ENCODE assay signal across 15 cellular contexts in genomic region chr6:150936021-150936555, GRCh38.
DNase-seq lines count a peak whose midpoint lies in the region; TF ChIP-seq lines count a peak whose summit lies in the region.
"Had no signal": no experiment of that assay in that cellular context is flagged by ENCODE, and none has a peak within 500 bp of the region (broad histone marks: within the 10 kb centered on the region; RNA-seq: fewer than 3 reads in every experiment).

No MANE protein-coding gene starts in this region.

- no peak for TF ChIP-seq CTCF in esophagus muscularis mucosa (IDR thresholded peaks at IDR 0.05)
- no peak for TF ChIP-seq CTCF in osteoblast (IDR thresholded peaks at IDR 0.05; ENCODE audit: extremely low read depth, low read depth, low read length)
- no peak for TF ChIP-seq CTCF in endodermal cell (conservative IDR thresholded peaks at IDR 0.05)

- no peaks in the 10 kb centered on the region for H4K20me1 ChIP-seq in osteoblast (ENCODE audit: insufficient read depth, low read length)
- H4K20me1 ChIP-seq: BLaER1 had no signal

- H3K9me3 Mint-ChIP-seq in endodermal cell, result no peaks in the 10 kb centered on the region

- no peaks in the 10 kb centered on the region for H3K27me3 Mint-ChIP-seq in endodermal cell (ENCODE audit: insufficient read depth)
- H3K27me3 Mint-ChIP-seq: CD8-positive, alpha-beta memory T cell had no signal

- H3K9me3 ChIP-seq in esophagus muscularis mucosa, result no peaks in the 10 kb centered on the region
- no peaks in the 10 kb centered on the region for H3K9me3 ChIP-seq in osteoblast (ENCODE audit: low read depth, low read length)
- no peaks in the 10 kb centered on the region for H3K9me3 ChIP-seq in endodermal cell (ENCODE audit: control insufficient read depth, low read length)
- H3K9me3 ChIP-seq: BLaER1, Caco-2 had no signal

- DNase-seq in DMS 273 (lab: John Stamatoyannopoulos, UW; ENCODE audit: unreplicated experiment) (peak; percentile 6), DMS 273 treated with DMSO at 0.1 percent for 48 hours (lab: John Stamatoyannopoulos, UW) (no peak), esophagus muscularis mucosa (ENCODE audit: extremely low spot score) (peak; percentile 45), osteoblast (ENCODE audit: insufficient read length, low spot score, missing footprints) (no peak), ACHN (no peak), endodermal cell (no peak)
- DNase-seq in stimulated activated CD4-positive, alpha-beta T cell treated with anti-CD3 and anti-CD28 coated beads, Interleukin-15, amount 100 ng/mL, for 24 hours, result no peak
- DNase-seq: AML-193; Caco-2; CD8-positive, alpha-beta memory T cell; DMS79; GM23248 had no signal

- H3K4me1 Mint-ChIP-seq in endodermal cell, result no peaks in the 10 kb centered on the region
- H3K4me1 Mint-ChIP-seq: CD8-positive, alpha-beta memory T cell had no signal

- H3K4me3 ChIP-seq in esophagus muscularis mucosa (no peak overlapping the region), osteoblast (ENCODE audit: insufficient read depth, low read length) (no peak overlapping the region), endodermal cell (ENCODE audit: low read length) (no peak overlapping the region)
- H3K4me3 ChIP-seq: BLaER1, GM12878, GM23248 had no signal

- WGBS in esophagus muscularis mucosa, result 90% methylated on average over 2 of the region's 2 CpGs
- WGBS in endodermal cell (ENCODE audit: insufficient coverage in 1 of 2, insufficient read length in 1 of 2), 2 experiments, result 90 to 100% methylated on average over 2 of the region's 2 CpGs

- no peak for TF ChIP-seq POLR2A in esophagus muscularis mucosa (IDR thresholded peaks at IDR 0.05; ENCODE audit: low read depth)

- in situ Hi-C loops in ACHN (cut with HindIII; ENCODE audit: low pct_ligation_motif_present, low pct_unique_long_range_greater_than_20kb, low sequenced_read_pairs), result no loop called here

- intact Hi-C loops in esophagus muscularis mucosa (cut with DNase I), result no loop called here

- no peak for TF ChIP-seq EP300 in esophagus muscularis mucosa (IDR thresholded peaks at IDR 0.05)

- H3K4me1 ChIP-seq in esophagus muscularis mucosa, result peaks cover 4 to 11% (median 7%) of the 10 kb centered on the region in 4 donors
- peaks cover 30% of the 10 kb centered on the region for H3K4me1 ChIP-seq in osteoblast (ENCODE audit: insufficient read depth, low read length)
- H3K4me1 ChIP-seq in endodermal cell (ENCODE audit: control insufficient read depth, insufficient read depth, low read length), result no peaks in the 10 kb centered on the region
- H3K4me1 ChIP-seq: BLaER1, Caco-2 had no signal

- peaks cover 2% of the 10 kb centered on the region for H3K79me2 ChIP-seq in osteoblast (ENCODE audit: insufficient read depth, low read length)

- H3K9ac ChIP-seq in endodermal cell (ENCODE audit: extremely low read depth, low read length, poor library complexity, severe bottlenecking), result no peak overlapping the region
- H3K9ac ChIP-seq: BLaER1, GM23248 had no signal

- no peak overlapping the region for H2AFZ ChIP-seq in osteoblast (ENCODE audit: low read length)
- H2AFZ ChIP-seq: GM23248 had no signal

- peaks cover 63% of the 10 kb centered on the region for H3K36me3 Mint-ChIP-seq in endodermal cell (ENCODE audit: low read depth)

- H3K36me3 ChIP-seq in esophagus muscularis mucosa, result peaks cover 0 to 13% (median 2%) of the 10 kb centered on the region in 4 donors
- peaks cover 55% of the 10 kb centered on the region for H3K36me3 ChIP-seq in osteoblast (ENCODE audit: insufficient read depth, low read length)
- peaks cover 74% of the 10 kb centered on the region for H3K36me3 ChIP-seq in endodermal cell (ENCODE audit: control insufficient read depth, insufficient read depth, low read length)

- H3K27me3 ChIP-seq in esophagus muscularis mucosa, result no peaks in the 10 kb centered on the region
- no peaks in the 10 kb centered on the region for H3K27me3 ChIP-seq in osteoblast (ENCODE audit: insufficient read depth, low read length)
- H3K27me3 ChIP-seq in endodermal cell (ENCODE audit: control insufficient read depth, insufficient read depth, low read length, poor library complexity, severe bottlenecking), result no peaks in the 10 kb centered on the region
- H3K27me3 ChIP-seq: BLaER1 had no signal

- H3K4me2 ChIP-seq in osteoblast (ENCODE audit: insufficient read depth, low read length), result no peak overlapping the region
- H3K4me2 ChIP-seq: BLaER1 had no signal

- H3K27ac ChIP-seq in esophagus muscularis mucosa (replicated peaks in 1 of 4) (no peak overlapping the region), osteoblast (ENCODE audit: low read depth, low read length) (peak overlapping the region; percentile 39), endodermal cell (ENCODE audit: low read depth, low read length) (no peak overlapping the region)
- H3K27ac ChIP-seq: 22Rv1, BLaER1, GM23248 had no signal

- H3K27ac Mint-ChIP-seq in endodermal cell, result no peak overlapping the region
- H3K27ac Mint-ChIP-seq: CD8-positive, alpha-beta memory T cell had no signal

- no peak overlapping the region for H3K4me3 Mint-ChIP-seq in endodermal cell
- H3K4me3 Mint-ChIP-seq: CD8-positive, alpha-beta memory T cell had no signal

Comparison
In these comparisons a context has a peak if more than half of its experiments do, and no peak if none do; other contexts are left out.
1. DNase-seq: peak in DMS 273 (single experiment) and esophagus muscularis mucosa (single experiment); none in DMS 273 treated with DMSO at 0.1 percent for 48 hours (single experiment), osteoblast (single experiment), ACHN (single experiment), endodermal cell (single experiment) and stimulated activated CD4-positive, alpha-beta T cell treated with anti-CD3 and anti-CD28 coated beads, Interleukin-15, amount 100 ng/mL, for 24 hours (single experiment).